ENCODE assay signal across 1 cellular context in the genomic region with DNA sequence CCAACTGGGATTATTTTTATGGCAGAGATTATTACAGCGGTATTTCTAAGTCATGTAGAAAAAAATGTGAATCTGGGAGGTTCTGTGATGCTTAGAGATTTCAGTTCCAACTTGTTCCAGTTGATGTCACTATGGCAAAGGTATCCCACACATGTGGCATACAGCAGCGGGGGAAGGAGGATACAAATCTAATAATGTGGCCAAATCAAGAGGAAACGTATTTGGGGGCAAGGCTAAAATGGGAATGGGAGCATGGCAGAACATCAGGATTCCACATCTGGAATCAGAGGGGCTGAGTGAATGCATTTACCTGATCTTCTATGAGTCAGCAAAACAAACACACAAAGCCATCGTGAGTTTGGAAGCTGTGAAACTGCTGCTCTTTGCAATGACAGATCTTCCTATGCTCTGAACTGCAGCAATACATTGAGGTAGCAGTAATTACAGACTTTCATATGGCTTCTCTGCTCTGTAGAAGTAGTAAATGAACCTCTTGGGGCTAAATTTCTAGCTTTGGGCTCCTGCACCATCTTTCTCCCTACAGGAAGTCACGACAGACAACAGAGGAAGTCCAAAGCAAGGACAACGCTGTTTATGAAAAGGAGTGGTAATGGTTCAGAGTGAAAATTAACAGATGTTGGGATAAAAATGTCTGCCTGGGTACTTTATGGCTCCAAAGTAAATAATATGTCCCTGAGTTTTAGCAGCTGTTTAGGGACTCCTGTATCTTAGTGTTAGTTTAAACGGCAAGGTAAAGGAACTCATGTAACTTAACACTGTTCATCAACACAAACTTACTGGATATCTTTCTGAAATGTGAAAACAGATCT.
TF ChIP-seq lines count a peak whose summit lies in the region.

No MANE protein-coding gene starts in this region.

TF ChIP-seq in HepG2, 621 proteins besides CTCF, POLR2A, EP300 and RAD21:
- no peak for TF ChIP-seq HNRNPL (IDR thresholded peaks at IDR 0.05; ENCODE audit: low read depth, low read length)
- no peak for TF ChIP-seq ZNF180 (CRISPR knock-in tag; IDR thresholded peaks at IDR 0.05; ENCODE audit: borderline replicate concordance, low read depth)
- TF ChIP-seq FOSL1 (CRISPR knock-in tag; IDR thresholded peaks at IDR 0.05; ENCODE audit: borderline replicate concordance): peak; percentile 48; the same call in 1 of the 2 replicates
- no peak for TF ChIP-seq NR2F2 (IDR thresholded peaks at IDR 0.05; ENCODE audit: borderline replicate concordance, low read depth)
- TF ChIP-seq, protein P1, sequence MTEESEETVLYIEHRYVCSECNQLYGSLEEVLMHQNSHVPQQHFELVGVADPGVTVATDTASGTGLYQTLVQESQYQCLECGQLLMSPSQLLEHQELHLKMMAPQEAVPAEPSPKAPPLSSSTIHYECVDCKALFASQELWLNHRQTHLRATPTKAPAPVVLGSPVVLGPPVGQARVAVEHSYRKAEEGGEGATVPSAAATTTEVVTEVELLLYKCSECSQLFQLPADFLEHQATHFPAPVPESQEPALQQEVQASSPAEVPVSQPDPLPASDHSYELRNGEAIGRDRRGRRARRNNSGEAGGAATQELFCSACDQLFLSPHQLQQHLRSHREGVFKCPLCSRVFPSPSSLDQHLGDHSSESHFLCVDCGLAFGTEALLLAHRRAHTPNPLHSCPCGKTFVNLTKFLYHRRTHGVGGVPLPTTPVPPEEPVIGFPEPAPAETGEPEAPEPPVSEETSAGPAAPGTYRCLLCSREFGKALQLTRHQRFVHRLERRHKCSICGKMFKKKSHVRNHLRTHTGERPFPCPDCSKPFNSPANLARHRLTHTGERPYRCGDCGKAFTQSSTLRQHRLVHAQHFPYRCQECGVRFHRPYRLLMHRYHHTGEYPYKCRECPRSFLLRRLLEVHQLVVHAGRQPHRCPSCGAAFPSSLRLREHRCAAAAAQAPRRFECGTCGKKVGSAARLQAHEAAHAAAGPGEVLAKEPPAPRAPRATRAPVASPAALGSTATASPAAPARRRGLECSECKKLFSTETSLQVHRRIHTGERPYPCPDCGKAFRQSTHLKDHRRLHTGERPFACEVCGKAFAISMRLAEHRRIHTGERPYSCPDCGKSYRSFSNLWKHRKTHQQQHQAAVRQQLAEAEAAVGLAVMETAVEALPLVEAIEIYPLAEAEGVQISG (CRISPR knock-in tag; IDR thresholded peaks at IDR 0.05): peak; percentile 49
- no peak for TF ChIP-seq SIN3B (IDR thresholded peaks at IDR 0.05; ENCODE audit: low read length)
- TF ChIP-seq FOXA1 (IDR thresholded peaks at IDR 0.05): no peak
- TF ChIP-seq FOXA1 (CRISPR knock-in tag; IDR thresholded peaks at IDR 0.05): no peak
- no peak for TF ChIP-seq PREB (CRISPR knock-in tag; IDR thresholded peaks at IDR 0.05)
- TF ChIP-seq HES4 (CRISPR knock-in tag; IDR thresholded peaks at IDR 0.05; ENCODE audit: borderline replicate concordance): no peak
- peak; percentile 14; the same call in 1 of the 2 replicates for TF ChIP-seq STAG1 (CRISPR knock-in tag; IDR thresholded peaks at IDR 0.05)
- peak; percentile 94 for TF ChIP-seq ZFAT (CRISPR knock-in tag; conservative IDR thresholded peaks at IDR 0.05)
- TF ChIP-seq ZNF33A (CRISPR knock-in tag; IDR thresholded peaks at IDR 0.05; ENCODE audit: borderline replicate concordance): no peak
- TF ChIP-seq MAFK (conservative IDR thresholded peaks at IDR 0.05 in 1 of 2, IDR thresholded peaks at IDR 0.05 in 1 of 2; ENCODE audit: low read length in 2 of 2): peak; percentile 79 to 85
- TF ChIP-seq CREB1 (IDR thresholded peaks at IDR 0.05): no peak
- TF ChIP-seq CREB1 (CRISPR knock-in tag; IDR thresholded peaks at IDR 0.05): peak; percentile 51; the same call in 1 of the 2 replicates
- TF ChIP-seq, protein P2, sequence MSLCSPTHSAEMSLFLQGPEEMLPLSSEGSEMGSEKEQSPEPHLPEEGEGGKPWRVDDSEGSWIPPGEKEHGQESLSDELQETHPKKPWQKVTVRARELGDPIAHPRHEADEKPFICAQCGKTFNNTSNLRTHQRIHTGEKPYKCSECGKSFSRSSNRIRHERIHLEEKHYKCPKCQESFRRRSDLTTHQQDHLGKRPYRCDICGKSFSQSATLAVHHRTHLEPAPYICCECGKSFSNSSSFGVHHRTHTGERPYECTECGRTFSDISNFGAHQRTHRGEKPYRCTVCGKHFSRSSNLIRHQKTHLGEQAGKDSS (CRISPR knock-in tag; IDR thresholded peaks at IDR 0.05; ENCODE audit: borderline replicate concordance, low read depth): no peak
- no peak for TF ChIP-seq U2AF1 (optimal IDR thresholded peaks at IDR 0.05; ENCODE audit: low read depth, low read length)
- peak; percentile 64; the same call in 1 of the 2 replicates for TF ChIP-seq NFE2L2 (IDR thresholded peaks at IDR 0.05; ENCODE audit: low read length)
- peak; percentile 80; the same call in 1 of the 2 replicates for TF ChIP-seq EHMT2 (IDR thresholded peaks at IDR 0.05; ENCODE audit: borderline replicate concordance, low read depth, low read length)
- TF ChIP-seq POLR2AphosphoS5 (IDR thresholded peaks at IDR 0.05; ENCODE audit: low read depth, low read length): 0 out of 2 replicates have a peak, but pooled peaks have one; percentile 25
- TF ChIP-seq GABPA (IDR thresholded peaks at IDR 0.05; ENCODE audit: low read depth, low read length): peak; percentile 20; the same call in 1 of the 2 replicates
- peak; percentile 80 for TF ChIP-seq GABPA (CRISPR knock-in tag; IDR thresholded peaks at IDR 0.05; ENCODE audit: low read depth)
- no peak for TF ChIP-seq ZNF549 (CRISPR knock-in tag; IDR thresholded peaks at IDR 0.05)
- no peak for TF ChIP-seq NFRKB (IDR thresholded peaks at IDR 0.05)
- TF ChIP-seq ZNF335 (CRISPR knock-in tag; IDR thresholded peaks at IDR 0.05): no peak
- TF ChIP-seq ZNF644 (CRISPR knock-in tag; IDR thresholded peaks at IDR 0.05; ENCODE audit: low read depth): peak; percentile 28; the same call in 1 of the 2 replicates
- TF ChIP-seq MXD4 (CRISPR knock-in tag; IDR thresholded peaks at IDR 0.05): no peak
- no peak for TF ChIP-seq REPIN1 (CRISPR knock-in tag; IDR thresholded peaks at IDR 0.05; ENCODE audit: borderline replicate concordance, low read depth)
- TF ChIP-seq JUND (CRISPR knock-in tag; IDR thresholded peaks at IDR 0.05): peak; percentile 18; the same call in 1 of the 2 replicates
- TF ChIP-seq FOSL2 (CRISPR knock-in tag; IDR thresholded peaks at IDR 0.05): peak; percentile 89
- peak; percentile 19; the same call in 1 of the 2 replicates for TF ChIP-seq GABPB1 (CRISPR knock-in tag; IDR thresholded peaks at IDR 0.05)
- TF ChIP-seq KAT7 (CRISPR knock-in tag; IDR thresholded peaks at IDR 0.05; ENCODE audit: borderline replicate concordance): no peak
- peak; percentile 74; the same call in 1 of the 2 replicates for TF ChIP-seq NFE2 (CRISPR knock-in tag; IDR thresholded peaks at IDR 0.05)
- peak; percentile 79 for TF ChIP-seq MAFF (IDR thresholded peaks at IDR 0.05; ENCODE audit: low read depth, low read length)
